In genomic region chr11:63531074-63531792, GRCh38 we compare ENCODE assay signal across 8 cellular contexts. TPM values are rescaled to one million over a fixed set of nuclear protein-coding genes. Genes with fewer than 3 reads are reported as not detected.
A peak's percentile ranks its signal among the peaks of the same experiment; 100 is the strongest.
DNase-seq lines count a peak whose midpoint lies in the region; ATAC-seq and TF ChIP-seq lines count a peak whose summit lies in the region.
"Not testable (repeated sequence)": the region's sequence is repeated elsewhere in the genome, so short reads cannot be mapped to it uniquely, and the experiment has no call there.

No MANE protein-coding gene starts in this region.

- H3K27ac ChIP-seq in angular gyrus (ENCODE audit: low read depth, low read length), result peak overlapping the region; percentile 58

- ATAC-seq in GM18873 (IDR thresholded peaks at IDR 0.05; ENCODE audit: low FRiP score, unreplicated experiment) (peak; percentile 71), HG02798 (IDR thresholded peaks at IDR 0.05; ENCODE audit: poor library complexity, unreplicated experiment) (peak; percentile 49)

- not testable (repeated sequence) for H3K9me3 Mint-ChIP-seq in glutamatergic neuron (ENCODE audit: unreplicated experiment); progenitor cell of endocrine pancreas (ENCODE audit: low read depth)

- not testable (repeated sequence) for H3K4me3 ChIP-seq in AG10803 (ENCODE audit: low read length); LNCaP clone FGC (ENCODE audit: low read depth, low read length)

- H3K27me3 Mint-ChIP-seq in glutamatergic neuron (ENCODE audit: unreplicated experiment); progenitor cell of endocrine pancreas: not testable (repeated sequence)

- peaks cover 43% of the 10 kb centered on the region for H3K4me1 Mint-ChIP-seq in glutamatergic neuron (ENCODE audit: low read depth, unreplicated experiment)
- peaks cover 53% of the 10 kb centered on the region for H3K4me1 Mint-ChIP-seq in progenitor cell of endocrine pancreas (ENCODE audit: low read depth)

- not testable (repeated sequence) for H3K4me3 Mint-ChIP-seq in glutamatergic neuron (ENCODE audit: unreplicated experiment)
- H3K4me3 Mint-ChIP-seq in progenitor cell of endocrine pancreas (ENCODE audit: low read depth), result peak overlapping the region; percentile 46

- not testable (repeated sequence) for H3K36me3 Mint-ChIP-seq in glutamatergic neuron (ENCODE audit: unreplicated experiment); progenitor cell of endocrine pancreas (ENCODE audit: insufficient read depth)

- TF ChIP-seq CTCF in AG10803 (conservative IDR thresholded peaks at IDR 0.05; ENCODE audit: low read length); LNCaP clone FGC (IDR thresholded peaks at IDR 0.05; ENCODE audit: control insufficient read depth, extremely low read depth, insufficient read depth); glutamatergic neuron (IDR thresholded peaks at IDR 0.05; ENCODE audit: partially characterized antibody, unreplicated experiment); progenitor cell of endocrine pancreas (IDR thresholded peaks at IDR 0.05; ENCODE audit: unreplicated experiment): not testable (repeated sequence)

- H3K27ac Mint-ChIP-seq in glutamatergic neuron (ENCODE audit: unreplicated experiment) (peak overlapping the region; percentile 28), progenitor cell of endocrine pancreas (peak overlapping the region; percentile 98)

- peak; percentile 85 for DNase-seq in AG10803 (ENCODE audit: low read depth)
- peak; percentile 36 for DNase-seq in LNCaP clone FGC (ENCODE audit: low read depth)
- peak; percentile 15 for DNase-seq in T1000 (lab: John Stamatoyannopoulos, UW)
- not testable (repeated sequence) for DNase-seq in glutamatergic neuron; progenitor cell of endocrine pancreas (ENCODE audit: low spot score, unreplicated experiment)

RNA-seq across cellular contexts. Expression of gene PLAAT4, which starts 5.4 kb away (rescaled TPM):
- not detected for total RNA-seq in glutamatergic neuron (ENCODE audit: unreplicated experiment)
- total RNA-seq in progenitor cell of endocrine pancreas, result 0.42 TPM in 1 of 2 replicates, not detected in the other

RNA-seq across cellular contexts. Expression of gene LGALS12, which starts 25.3 kb away (rescaled TPM):
- total RNA-seq in glutamatergic neuron (ENCODE audit: unreplicated experiment) (not detected), progenitor cell of endocrine pancreas (2.3 and 2.4 TPM in 2 replicates)

RNA-seq across cellular contexts. Expression of gene PLAAT2, which starts 31.9 kb away (rescaled TPM):
- not detected for total RNA-seq in glutamatergic neuron (ENCODE audit: unreplicated experiment)
- not detected in 2 replicates for total RNA-seq in progenitor cell of endocrine pancreas

RNA-seq across cellular contexts. Expression of gene PLAAT5, which starts 40.3 kb away (rescaled TPM):
- 11.2 TPM for total RNA-seq in glutamatergic neuron (ENCODE audit: unreplicated experiment)
- 27.1 and 32.6 TPM in 2 replicates for total RNA-seq in progenitor cell of endocrine pancreas
